ENCODE assay signal across 12 cellular contexts in genomic region chr5:59917121-59917520, GRCh38.
"Had no signal": no experiment of that assay in that cellular context is flagged by ENCODE, and none has a peak within 500 bp of the region (broad histone marks: within the 10 kb centered on the region; RNA-seq: fewer than 3 reads in every experiment).

No MANE protein-coding gene starts in this region.

- H3K36me3 Mint-ChIP-seq: stimulated activated naive B cell treated with anti-CD40 and anti-IgM and Interleukin-4, amounts not matched to agents 10 μg/mL and 1 μg/mL and 100 μg/mL, for 72 hours had no signal

- ATAC-seq: activated CD4-positive, CD25-positive, alpha-beta regulatory T cell treated with anti-CD3 and anti-CD28 coated beads, Interleukin-2, amount 50 U/mL, for 24 hours; stimulated activated naive B cell treated with anti-CD40 and anti-IgM and Interleukin-4, amounts not matched to agents 10 μg/mL and 1 μg/mL and 100 μg/mL, for 72 hours had no signal

- H3K4me3 Mint-ChIP-seq: nephron progenitor cell; stimulated activated naive B cell treated with anti-CD40 and anti-IgM and Interleukin-4, amounts not matched to agents 10 μg/mL and 1 μg/mL and 100 μg/mL, for 72 hours had no signal

- H3K27ac Mint-ChIP-seq: nephron progenitor cell; stimulated activated naive B cell treated with anti-CD40 and anti-IgM and Interleukin-4, amounts not matched to agents 10 μg/mL and 1 μg/mL and 100 μg/mL, for 72 hours had no signal

- H3K4me1 Mint-ChIP-seq: stimulated activated naive B cell treated with anti-CD40 and anti-IgM and Interleukin-4, amounts not matched to agents 10 μg/mL and 1 μg/mL and 100 μg/mL, for 72 hours had no signal

- DNase-seq: activated naive CD4-positive, alpha-beta T cell treated with Interleukin-2 at 50 U/mL for 16 hours; activated T-cell treated with anti-CD3 and anti-CD28 coated beads for 4 hours; glutamatergic neuron; hypothalamus; nephron progenitor cell; occipital lobe; stimulated activated CD4-positive, alpha-beta T cell treated with anti-CD3 and anti-CD28 coated beads, Interleukin-15, amount 100 ng/mL, for 24 hours; stimulated activated CD4-positive, alpha-beta T cell treated with anti-CD3 and anti-CD28 coated beads, Interleukin-4, amount 100 ng/mL, for 1 hour; stimulated activated naive B cell treated with anti-CD40 and anti-IgM and Interleukin-4, amounts not matched to agents 10 μg/mL and 1 μg/mL and 100 μg/mL, for 72 hours; tibial artery; uterus had no signal

- H3K27me3 Mint-ChIP-seq: stimulated activated naive B cell treated with anti-CD40 and anti-IgM and Interleukin-4, amounts not matched to agents 10 μg/mL and 1 μg/mL and 100 μg/mL, for 72 hours had no signal

- H3K9me3 Mint-ChIP-seq: nephron progenitor cell; stimulated activated naive B cell treated with anti-CD40 and anti-IgM and Interleukin-4, amounts not matched to agents 10 μg/mL and 1 μg/mL and 100 μg/mL, for 72 hours had no signal
